ENCODE assay signal across 9 cellular contexts in genomic region chr12:116172224-116172849, GRCh38.
A peak's percentile ranks its signal among the peaks of the same experiment; 100 is the strongest.
DNase-seq lines count a peak whose midpoint lies in the region; ATAC-seq and TF ChIP-seq lines count a peak whose summit lies in the region.
"Had no signal": no experiment of that assay in that cellular context is flagged by ENCODE, and none has a peak within 500 bp of the region (broad histone marks: within the 10 kb centered on the region; RNA-seq: fewer than 3 reads in every experiment).

No MANE protein-coding gene starts in this region.

- no peak overlapping the region for H3K27ac ChIP-seq in hepatocyte
- H3K27ac ChIP-seq: thoracic aorta had no signal

- 88% methylated on average over 10 of the region's 10 CpGs for WGBS in hepatocyte (ENCODE audit: low lambda C conversion rate, missing lambda C conversion rate)

- H3K9me3 Mint-ChIP-seq in activated CD8-positive, alpha-beta memory T cell treated with anti-CD3 and anti-CD28 coated beads, Interleukin-2, amount 10 ng/mL, durations not matched to agents 7 days and 5 days (ENCODE audit: low read depth), result no peaks in the 10 kb centered on the region
- no peaks in the 10 kb centered on the region for H3K9me3 Mint-ChIP-seq in activated T-helper 2 cell treated with anti-CD3 and anti-CD28 coated beads, Interferon-gamma antibody, Interleukin-2, Interleukin-4, amounts not matched to agents 10 μg/mL and 5 μg/mL and 100 μg/mL, durations not matched to agents 14 hours and 24 hours and 36 hours

- peaks cover 13% of the 10 kb centered on the region for H3K4me1 ChIP-seq in hepatocyte (ENCODE audit: insufficient read depth)

- H3K9me3 ChIP-seq in hepatocyte (ENCODE audit: low read depth), result no peaks in the 10 kb centered on the region
- H3K9me3 ChIP-seq: thoracic aorta had no signal

- H3K27me3 ChIP-seq in hepatocyte, result no peaks in the 10 kb centered on the region

- intact Hi-C loops in activated T-helper 2 cell treated with anti-CD3 and anti-CD28 coated beads, Interferon-gamma antibody, Interleukin-2, Interleukin-4, amounts not matched to agents 10 μg/mL and 5 μg/mL and 100 μg/mL, durations not matched to agents 14 hours and 24 hours and 36 hours (cut with micrococcal nuclease), result loop anchor here (1.0 to 10.0 kb wide), 5 partner anchors 29 to 385 kb away; partner anchors contain the start of genes MAP1LC3B2 and MED13L
- intact Hi-C loops in sciatic nerve (cut with DNase I), result no loop called here

- no peaks in the 10 kb centered on the region for H3K36me3 ChIP-seq in hepatocyte (replicated peaks; ENCODE audit: insufficient read depth, low read depth)
- H3K36me3 ChIP-seq: thoracic aorta had no signal

- no peaks in the 10 kb centered on the region for H3K9me2 ChIP-seq in hepatocyte (replicated peaks; ENCODE audit: insufficient read depth)

- peak; percentile 99 for ATAC-seq in activated CD8-positive, alpha-beta memory T cell treated with anti-CD3 and anti-CD28 coated beads, Interleukin-2, amount 10 ng/mL, durations not matched to agents 7 days and 5 days
- peak; percentile 89 for ATAC-seq in HG03460 (IDR thresholded peaks at IDR 0.05; ENCODE audit: unreplicated experiment)
- no peak for ATAC-seq in sciatic nerve

- H3K4me1 Mint-ChIP-seq in activated CD8-positive, alpha-beta memory T cell treated with anti-CD3 and anti-CD28 coated beads, Interleukin-2, amount 10 ng/mL, durations not matched to agents 7 days and 5 days, result peaks cover 54% of the 10 kb centered on the region
- H3K4me1 Mint-ChIP-seq in activated T-helper 2 cell treated with anti-CD3 and anti-CD28 coated beads, Interferon-gamma antibody, Interleukin-2, Interleukin-4, amounts not matched to agents 10 μg/mL and 5 μg/mL and 100 μg/mL, durations not matched to agents 14 hours and 24 hours and 36 hours (ENCODE audit: low read depth), result peaks cover 49% of the 10 kb centered on the region

- TF ChIP-seq CTCF in hepatocyte (IDR thresholded peaks at IDR 0.05; ENCODE audit: poor library complexity), result no peak

- peaks cover 100% of the 10 kb centered on the region for H3K79me2 ChIP-seq in hepatocyte

- H4K20me1 ChIP-seq in hepatocyte (ENCODE audit: insufficient read depth, poor library complexity, severe bottlenecking), result peaks cover 98% of the 10 kb centered on the region

- peak; percentile 80 for DNase-seq in activated CD8-positive, alpha-beta memory T cell treated with anti-CD3 and anti-CD28 coated beads, Interleukin-2, amount 10 ng/mL, durations not matched to agents 7 days and 5 days
- DNase-seq in activated CD8-positive, alpha-beta memory T cell treated with anti-CD3 and anti-CD28 coated beads, Interleukin-2, amount 50 U/mL, for 48 hours, result no peak
- peak; percentile 41 for DNase-seq in activated T-helper 2 cell treated with anti-CD3 and anti-CD28 coated beads, Interferon-gamma antibody, Interleukin-2, Interleukin-4, amounts not matched to agents 10 μg/mL and 5 μg/mL and 100 μg/mL, durations not matched to agents 14 hours and 24 hours and 36 hours (ENCODE audit: low spot score)
- DNase-seq in stimulated activated CD4-positive, alpha-beta T cell treated with anti-CD3 and anti-CD28 coated beads, TNF-alpha, amount 100 ng/mL, for 24 hours (ENCODE audit: low read depth in 3 of 3), result peak; percentile 9 to 33 (median 11)
- DNase-seq in islet precursor cell, result no peak
- DNase-seq in hepatocyte (ENCODE audit: low spot score), result no peak
- DNase-seq in sciatic nerve (ENCODE audit: low spot score), result no peak

- H3K4me2 ChIP-seq in hepatocyte, result no peak overlapping the region

- CTCF ChIA-PET in activated CD8-positive, alpha-beta memory T cell treated with anti-CD3 and anti-CD28 coated beads, Interleukin-2, amount 10 ng/mL, durations not matched to agents 7 days and 5 days (lab: Charles Lee), result interaction anchor here (0.7 to 1.9 kb wide), 5 partner anchors 29 to 501 kb away, joined by 3 to 4 read pairs (median 3); no protein-coding TSS in a partner anchor

- H3K27ac Mint-ChIP-seq in activated CD8-positive, alpha-beta memory T cell treated with anti-CD3 and anti-CD28 coated beads, Interleukin-2, amount 10 ng/mL, durations not matched to agents 7 days and 5 days, result peak overlapping the region; percentile 98
- peak overlapping the region; percentile 97 for H3K27ac Mint-ChIP-seq in activated T-helper 2 cell treated with anti-CD3 and anti-CD28 coated beads, Interferon-gamma antibody, Interleukin-2, Interleukin-4, amounts not matched to agents 10 μg/mL and 5 μg/mL and 100 μg/mL, durations not matched to agents 14 hours and 24 hours and 36 hours

- no peak overlapping the region for H2AFZ ChIP-seq in hepatocyte

- no peaks in the 10 kb centered on the region for H3K27me3 Mint-ChIP-seq in activated CD8-positive, alpha-beta memory T cell treated with anti-CD3 and anti-CD28 coated beads, Interleukin-2, amount 10 ng/mL, durations not matched to agents 7 days and 5 days
- no peaks in the 10 kb centered on the region for H3K27me3 Mint-ChIP-seq in activated T-helper 2 cell treated with anti-CD3 and anti-CD28 coated beads, Interferon-gamma antibody, Interleukin-2, Interleukin-4, amounts not matched to agents 10 μg/mL and 5 μg/mL and 100 μg/mL, durations not matched to agents 14 hours and 24 hours and 36 hours (ENCODE audit: low read depth)

- no peak overlapping the region for H3K4me3 ChIP-seq in hepatocyte
- H3K4me3 ChIP-seq: thoracic aorta had no signal

- peak overlapping the region; percentile 79 for H3K4me3 Mint-ChIP-seq in activated CD8-positive, alpha-beta memory T cell treated with anti-CD3 and anti-CD28 coated beads, Interleukin-2, amount 10 ng/mL, durations not matched to agents 7 days and 5 days
- peak overlapping the region; percentile 83 for H3K4me3 Mint-ChIP-seq in activated T-helper 2 cell treated with anti-CD3 and anti-CD28 coated beads, Interferon-gamma antibody, Interleukin-2, Interleukin-4, amounts not matched to agents 10 μg/mL and 5 μg/mL and 100 μg/mL, durations not matched to agents 14 hours and 24 hours and 36 hours (ENCODE audit: low read depth)

- H3K36me3 Mint-ChIP-seq in activated CD8-positive, alpha-beta memory T cell treated with anti-CD3 and anti-CD28 coated beads, Interleukin-2, amount 10 ng/mL, durations not matched to agents 7 days and 5 days, result peaks cover 16% of the 10 kb centered on the region
- peaks cover 2% of the 10 kb centered on the region for H3K36me3 Mint-ChIP-seq in activated T-helper 2 cell treated with anti-CD3 and anti-CD28 coated beads, Interferon-gamma antibody, Interleukin-2, Interleukin-4, amounts not matched to agents 10 μg/mL and 5 μg/mL and 100 μg/mL, durations not matched to agents 14 hours and 24 hours and 36 hours (ENCODE audit: low read depth)

Comparison
In these comparisons a context has a peak if more than half of its experiments do, and no peak if none do; other contexts are left out.
1. DNase-seq: peak in activated CD8-positive, alpha-beta memory T cell treated with anti-CD3 and anti-CD28 coated beads, Interleukin-2, amount 10 ng/mL, durations not matched to agents 7 days and 5 days (single experiment), activated T-helper 2 cell treated with anti-CD3 and anti-CD28 coated beads, Interferon-gamma antibody, Interleukin-2, Interleukin-4, amounts not matched to agents 10 μg/mL and 5 μg/mL and 100 μg/mL, durations not matched to agents 14 hours and 24 hours and 36 hours (single experiment) and stimulated activated CD4-positive, alpha-beta T cell treated with anti-CD3 and anti-CD28 coated beads, TNF-alpha, amount 100 ng/mL, for 24 hours (3 of 3); none in activated CD8-positive, alpha-beta memory T cell treated with anti-CD3 and anti-CD28 coated beads, Interleukin-2, amount 50 U/mL, for 48 hours (single experiment), islet precursor cell (single experiment), hepatocyte (single experiment) and sciatic nerve (single experiment).